In the genomic region with DNA sequence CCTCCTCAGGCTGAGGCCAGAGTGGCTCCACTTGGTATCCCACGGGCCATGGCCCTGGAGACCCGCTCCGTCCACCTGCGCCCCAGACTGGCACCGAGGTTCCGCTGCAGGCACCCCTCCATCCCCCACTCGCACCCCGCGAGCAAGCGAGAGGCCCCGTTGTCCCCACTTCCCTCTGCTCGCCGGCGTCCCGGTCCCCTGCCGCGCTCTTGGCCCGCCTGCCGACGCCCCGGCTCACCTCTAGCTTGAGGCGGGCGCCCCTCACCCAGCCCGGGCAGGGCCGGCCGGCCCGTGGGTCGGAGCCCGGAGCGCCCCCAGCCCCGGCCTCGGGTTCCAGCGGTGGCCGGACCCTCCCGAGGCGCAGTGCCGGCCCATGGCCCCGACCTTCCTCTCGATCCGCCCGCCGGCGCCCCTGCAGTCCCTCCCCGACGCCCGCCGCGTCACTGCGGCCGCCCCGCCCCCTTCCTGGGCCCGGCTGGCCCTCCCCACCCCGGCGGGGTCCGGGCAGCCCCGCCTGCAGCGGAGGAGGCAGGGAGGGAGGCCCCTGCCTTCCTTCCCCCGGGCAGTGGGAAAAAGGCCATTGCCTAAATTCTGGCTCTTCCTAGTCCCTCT, we compare ENCODE assay signal across 8 cellular contexts. TPM values are rescaled to one million over a fixed set of nuclear protein-coding genes. Genes with fewer than 3 reads are reported as not detected.
DNase-seq lines count a peak whose midpoint lies in the region; TF ChIP-seq lines count a peak whose summit lies in the region.

A gene (minus strand): TSS at position 414 of the 612 bp plus-strand sequence. CDS start 1,183 bp downstream, outside the sequence.

- intact Hi-C loops in dorsolateral prefrontal cortex (cut with DNase I): loop anchor here (5.0 to 10.0 kb wide), 6 partner anchors 60 to 153 kb away; a partner anchor contains a TSS

- H3K27me3 ChIP-seq in dorsolateral prefrontal cortex: peaks cover 0 to 8% (median 0%) of the 10 kb centered on the region in 45 donors
- no peaks in the 10 kb centered on the region for H3K27me3 ChIP-seq in liver (ENCODE audit: control insufficient read depth in 4 of 4, insufficient read depth in 4 of 4, low read length in 3 of 4)

- H3K9ac ChIP-seq in liver (ENCODE audit: low read depth in 1 of 2, low read length in 2 of 2): peak within 1 kb of the TSS; percentile 66 to 74

- peak; percentile 18 for DNase-seq in DMS153 treated with DMSO at 0.1 percent for 48 hours (lab: John Stamatoyannopoulos, UW; ENCODE audit: unreplicated experiment)
- no peak for DNase-seq in DMS153 (lab: John Stamatoyannopoulos, UW)
- peak; percentile 63 for DNase-seq in NCI-H146 treated with DMSO at 0.1 percent for 48 hours (lab: John Stamatoyannopoulos, UW; ENCODE audit: unreplicated experiment)
- peak; percentile 81 for DNase-seq in activated CD4-positive, alpha-beta T cell treated with anti-CD3 and anti-CD28 coated beads for 48 hours
- peak in 2 of 10 donors; percentile 31 to 76 for DNase-seq in dorsolateral prefrontal cortex
- DNase-seq in stimulated activated CD4-positive, alpha-beta T cell treated with anti-CD3 and anti-CD28 coated beads, TNF-alpha, amount 100 ng/mL, for 1 hour (ENCODE audit: low read depth in 3 of 3, low spot score in 1 of 3): peak in 2 of 3 donors; percentile 40 to 70
- DNase-seq in NCI-H2029 (lab: John Stamatoyannopoulos, UW): no peak

- H3K4me1 ChIP-seq in liver (ENCODE audit: control insufficient read depth in 4 of 4, insufficient read depth in 4 of 4, low read length in 3 of 4): peaks cover 8 to 44% (median 26%) of the 10 kb centered on the region in 4 donors

- H3K4me3 ChIP-seq in dorsolateral prefrontal cortex (peak within 1 kb of the TSS; percentile 21 to 94 (median 68)), liver (ENCODE audit: low read depth in 1 of 3, low read length in 3 of 3) (peak within 1 kb of the TSS; percentile 12 to 78 (median 69))

- WGBS in liver: 1% methylated on average over 58 of the region's 58 CpGs

- peaks cover 0 to 2% (median 0%) of the 10 kb centered on the region in 4 donors for H3K36me3 ChIP-seq in liver (ENCODE audit: control insufficient read depth in 4 of 4, insufficient read depth in 3 of 4, low read depth in 1 of 4, low read length in 3 of 4)

- TF ChIP-seq RAD21 in liver (IDR thresholded peaks at IDR 0.05): no peak

- no peaks in the 10 kb centered on the region for H3K9me3 ChIP-seq in liver (ENCODE audit: control insufficient read depth in 4 of 4, low read length in 3 of 4)

- peak within 1 kb of the TSS; percentile 11 to 100 (median 91) for H3K27ac ChIP-seq in dorsolateral prefrontal cortex
- H3K27ac ChIP-seq in liver (ENCODE audit: low read depth in 1 of 2, low read length in 2 of 2): peak within 1 kb of the TSS; percentile 96 to 100

- TF ChIP-seq CTCF in dorsolateral prefrontal cortex (IDR thresholded peaks at IDR 0.05 in 54 of 56, conservative IDR thresholded peaks at IDR 0.05 in 2 of 56; ENCODE audit: low read depth in 1 of 56, partially characterized antibody in 56 of 56): no peak
- no peak for TF ChIP-seq CTCF in liver (IDR thresholded peaks at IDR 0.05; ENCODE audit: low read depth, low read length, missing input control)

TF ChIP-seq in liver, 16 proteins besides CTCF, POLR2A, EP300 and RAD21:
- no peak for TF ChIP-seq GABPA (IDR thresholded peaks at IDR 0.05 in 1 of 2, conservative IDR thresholded peaks at IDR 0.05 in 1 of 2)
- no peak for TF ChIP-seq SP1 (IDR thresholded peaks at IDR 0.05)
- TF ChIP-seq YY1 (IDR thresholded peaks at IDR 0.05): no peak
- TF ChIP-seq, protein P1, sequence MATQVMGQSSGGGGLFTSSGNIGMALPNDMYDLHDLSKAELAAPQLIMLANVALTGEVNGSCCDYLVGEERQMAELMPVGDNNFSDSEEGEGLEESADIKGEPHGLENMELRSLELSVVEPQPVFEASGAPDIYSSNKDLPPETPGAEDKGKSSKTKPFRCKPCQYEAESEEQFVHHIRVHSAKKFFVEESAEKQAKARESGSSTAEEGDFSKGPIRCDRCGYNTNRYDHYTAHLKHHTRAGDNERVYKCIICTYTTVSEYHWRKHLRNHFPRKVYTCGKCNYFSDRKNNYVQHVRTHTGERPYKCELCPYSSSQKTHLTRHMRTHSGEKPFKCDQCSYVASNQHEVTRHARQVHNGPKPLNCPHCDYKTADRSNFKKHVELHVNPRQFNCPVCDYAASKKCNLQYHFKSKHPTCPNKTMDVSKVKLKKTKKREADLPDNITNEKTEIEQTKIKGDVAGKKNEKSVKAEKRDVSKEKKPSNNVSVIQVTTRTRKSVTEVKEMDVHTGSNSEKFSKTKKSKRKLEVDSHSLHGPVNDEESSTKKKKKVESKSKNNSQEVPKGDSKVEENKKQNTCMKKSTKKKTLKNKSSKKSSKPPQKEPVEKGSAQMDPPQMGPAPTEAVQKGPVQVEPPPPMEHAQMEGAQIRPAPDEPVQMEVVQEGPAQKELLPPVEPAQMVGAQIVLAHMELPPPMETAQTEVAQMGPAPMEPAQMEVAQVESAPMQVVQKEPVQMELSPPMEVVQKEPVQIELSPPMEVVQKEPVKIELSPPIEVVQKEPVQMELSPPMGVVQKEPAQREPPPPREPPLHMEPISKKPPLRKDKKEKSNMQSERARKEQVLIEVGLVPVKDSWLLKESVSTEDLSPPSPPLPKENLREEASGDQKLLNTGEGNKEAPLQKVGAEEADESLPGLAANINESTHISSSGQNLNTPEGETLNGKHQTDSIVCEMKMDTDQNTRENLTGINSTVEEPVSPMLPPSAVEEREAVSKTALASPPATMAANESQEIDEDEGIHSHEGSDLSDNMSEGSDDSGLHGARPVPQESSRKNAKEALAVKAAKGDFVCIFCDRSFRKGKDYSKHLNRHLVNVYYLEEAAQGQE (IDR thresholded peaks at IDR 0.05): no peak
- TF ChIP-seq, protein P2, sequence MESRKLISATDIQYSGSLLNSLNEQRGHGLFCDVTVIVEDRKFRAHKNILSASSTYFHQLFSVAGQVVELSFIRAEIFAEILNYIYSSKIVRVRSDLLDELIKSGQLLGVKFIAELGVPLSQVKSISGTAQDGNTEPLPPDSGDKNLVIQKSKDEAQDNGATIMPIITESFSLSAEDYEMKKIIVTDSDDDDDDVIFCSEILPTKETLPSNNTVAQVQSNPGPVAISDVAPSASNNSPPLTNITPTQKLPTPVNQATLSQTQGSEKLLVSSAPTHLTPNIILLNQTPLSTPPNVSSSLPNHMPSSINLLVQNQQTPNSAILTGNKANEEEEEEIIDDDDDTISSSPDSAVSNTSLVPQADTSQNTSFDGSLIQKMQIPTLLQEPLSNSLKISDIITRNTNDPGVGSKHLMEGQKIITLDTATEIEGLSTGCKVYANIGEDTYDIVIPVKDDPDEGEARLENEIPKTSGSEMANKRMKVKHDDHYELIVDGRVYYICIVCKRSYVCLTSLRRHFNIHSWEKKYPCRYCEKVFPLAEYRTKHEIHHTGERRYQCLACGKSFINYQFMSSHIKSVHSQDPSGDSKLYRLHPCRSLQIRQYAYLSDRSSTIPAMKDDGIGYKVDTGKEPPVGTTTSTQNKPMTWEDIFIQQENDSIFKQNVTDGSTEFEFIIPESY (IDR thresholded peaks at IDR 0.05): no peak

RNA-seq across cellular contexts. Expression of the gene that starts here (rescaled TPM):
- total RNA-seq in dorsolateral prefrontal cortex (100 to 1,000 TPM in 19 of 120 experiments, 10 to 100 TPM in 101; 35.3 to 144 (median 86.1) TPM), liver (1 to 10 TPM; 3.2 to 6.9 TPM)
- 1 to 10 TPM; 1.3 to 9.3 TPM for polyA plus RNA-seq in liver

Comparison
In these comparisons a context has a peak if more than half of its experiments do, and no peak if none do; other contexts are left out.
1. RNA of the gene that starts here (total RNA-seq): 35.3 to 144 TPM in dorsolateral prefrontal cortex; 3.2 to 6.9 TPM in liver; every median in the first group is over 4 times any median in the second.
2. DNase-seq: peak in DMS153 treated with DMSO at 0.1 percent for 48 hours (single experiment), NCI-H146 treated with DMSO at 0.1 percent for 48 hours (single experiment), activated CD4-positive, alpha-beta T cell treated with anti-CD3 and anti-CD28 coated beads for 48 hours (single experiment) and stimulated activated CD4-positive, alpha-beta T cell treated with anti-CD3 and anti-CD28 coated beads, TNF-alpha, amount 100 ng/mL, for 1 hour (2 of 3); none in DMS153 (single experiment) and NCI-H2029 (single experiment).